18 cellular contexts compared by ENCODE assay signal in genomic region chr1:221760895-221761294, GRCh38.
A peak's percentile ranks its signal among the peaks of the same experiment; 100 is the strongest.
DNase-seq lines count a peak whose midpoint lies in the region; ATAC-seq lines count a peak whose summit lies in the region.
"Had no signal": no experiment of that assay in that cellular context is flagged by ENCODE, and none has a peak within 500 bp of the region (broad histone marks: within the 10 kb centered on the region; RNA-seq: fewer than 3 reads in every experiment).

No MANE protein-coding gene starts in this region.

- H3K4me1 Mint-ChIP-seq in stimulated activated effector memory CD8-positive, alpha-beta T cell treated with anti-CD3 and anti-CD28 coated beads, Interleukin-12 subunit alpha, Interleukin-12 subunit beta, amount 100 ng/mL, for 72 hours: peaks cover 40% of the 10 kb centered on the region
- H3K4me1 Mint-ChIP-seq in T-helper 2 cell treated with Interferon-gamma antibody and Interleukin-4, amounts not matched to agents 5 μg/mL and 100 μg/mL, for 36 hours (ENCODE audit: low read depth): peaks cover 49% of the 10 kb centered on the region

- peak; percentile 35 for DNase-seq in OCI-M1 (lab: John Stamatoyannopoulos, UW)
- no peak for DNase-seq in stimulated activated effector memory CD8-positive, alpha-beta T cell treated with anti-CD3 and anti-CD28 coated beads, Interleukin-12 subunit alpha, Interleukin-12 subunit beta, amount 100 ng/mL, for 72 hours (ENCODE audit: low spot score in 2 of 2)
- DNase-seq in T-helper 2 cell treated with Interferon-gamma antibody and Interleukin-4, amounts not matched to agents 5 μg/mL and 100 μg/mL, for 36 hours (ENCODE audit: low spot score): no peak
- DNase-seq in KG1 (lab: John Stamatoyannopoulos, UW): no peak
- DNase-seq: activated CD4-positive, alpha-beta T cell treated with anti-CD3 and anti-CD28 coated beads, Interleukin-2, amount 50 U/mL, for 1 hour; activated gamma-delta T cell; amygdala; CD4-positive, alpha-beta T cell; NCI-H1417 treated with DMSO at 0.1 percent for 48 hours; Right ventricle myocardium superior; stimulated activated CD4-positive, alpha-beta T cell treated with anti-CD3 and anti-CD28 coated beads, Interleukin-2, amount 100 ng/mL, for 24 hours; trophoblast cell had no signal

- ATAC-seq in GM19328 (IDR thresholded peaks at IDR 0.05; ENCODE audit: unreplicated experiment) (peak; percentile 13), HG02852 (IDR thresholded peaks at IDR 0.05; ENCODE audit: unreplicated experiment) (peak; percentile 2), HG03108 (IDR thresholded peaks at IDR 0.05; ENCODE audit: unreplicated experiment) (no peak)
- no peak for ATAC-seq in stimulated activated effector memory CD8-positive, alpha-beta T cell treated with anti-CD3 and anti-CD28 coated beads, Interleukin-12 subunit alpha, Interleukin-12 subunit beta, amount 100 ng/mL, for 72 hours
- ATAC-seq: HepG2 had no signal

- H3K4me3 Mint-ChIP-seq in stimulated activated effector memory CD8-positive, alpha-beta T cell treated with anti-CD3 and anti-CD28 coated beads, Interleukin-12 subunit alpha, Interleukin-12 subunit beta, amount 100 ng/mL, for 72 hours: no peak overlapping the region
- H3K4me3 Mint-ChIP-seq in T-helper 2 cell treated with Interferon-gamma antibody and Interleukin-4, amounts not matched to agents 5 μg/mL and 100 μg/mL, for 36 hours: no peak overlapping the region
- H3K4me3 Mint-ChIP-seq: CD4-positive, alpha-beta T cell; dendritic cell treated with granulocyte-macrophage colony-stimulating factor and Interleukin-4, amounts not matched to agents 40 ng/mL and 50 ng/mL, for 4 days; nephron had no signal

- H3K27ac Mint-ChIP-seq in stimulated activated effector memory CD8-positive, alpha-beta T cell treated with anti-CD3 and anti-CD28 coated beads, Interleukin-12 subunit alpha, Interleukin-12 subunit beta, amount 100 ng/mL, for 72 hours: peak overlapping the region; percentile 18
- H3K27ac Mint-ChIP-seq in T-helper 2 cell treated with Interferon-gamma antibody and Interleukin-4, amounts not matched to agents 5 μg/mL and 100 μg/mL, for 36 hours: no peak overlapping the region
- H3K27ac Mint-ChIP-seq: CD4-positive, alpha-beta T cell; dendritic cell treated with granulocyte-macrophage colony-stimulating factor and Interleukin-4, amounts not matched to agents 40 ng/mL and 50 ng/mL, for 4 days; nephron had no signal

- H3K36me3 Mint-ChIP-seq in stimulated activated effector memory CD8-positive, alpha-beta T cell treated with anti-CD3 and anti-CD28 coated beads, Interleukin-12 subunit alpha, Interleukin-12 subunit beta, amount 100 ng/mL, for 72 hours: no peaks in the 10 kb centered on the region
- peaks cover 11% of the 10 kb centered on the region for H3K36me3 Mint-ChIP-seq in T-helper 2 cell treated with Interferon-gamma antibody and Interleukin-4, amounts not matched to agents 5 μg/mL and 100 μg/mL, for 36 hours (ENCODE audit: low read depth)

- H3K9me3 Mint-ChIP-seq in stimulated activated effector memory CD8-positive, alpha-beta T cell treated with anti-CD3 and anti-CD28 coated beads, Interleukin-12 subunit alpha, Interleukin-12 subunit beta, amount 100 ng/mL, for 72 hours: peaks cover 2% of the 10 kb centered on the region
- peaks cover 12% of the 10 kb centered on the region for H3K9me3 Mint-ChIP-seq in T-helper 2 cell treated with Interferon-gamma antibody and Interleukin-4, amounts not matched to agents 5 μg/mL and 100 μg/mL, for 36 hours
- H3K9me3 Mint-ChIP-seq: CD4-positive, alpha-beta T cell; dendritic cell treated with granulocyte-macrophage colony-stimulating factor and Interleukin-4, amounts not matched to agents 40 ng/mL and 50 ng/mL, for 4 days; nephron had no signal

- no peaks in the 10 kb centered on the region for H3K27me3 Mint-ChIP-seq in T-helper 2 cell treated with Interferon-gamma antibody and Interleukin-4, amounts not matched to agents 5 μg/mL and 100 μg/mL, for 36 hours (ENCODE audit: low read depth)
- H3K27me3 Mint-ChIP-seq: CD4-positive, alpha-beta T cell; dendritic cell treated with granulocyte-macrophage colony-stimulating factor and Interleukin-4, amounts not matched to agents 40 ng/mL and 50 ng/mL, for 4 days had no signal

Comparison
In these comparisons a context has a peak if more than half of its experiments do, and no peak if none do; other contexts are left out.
1. ATAC-seq: peak in GM19328 (single experiment) and HG02852 (single experiment); none in stimulated activated effector memory CD8-positive, alpha-beta T cell treated with anti-CD3 and anti-CD28 coated beads, Interleukin-12 subunit alpha, Interleukin-12 subunit beta, amount 100 ng/mL, for 72 hours (single experiment) and HG03108 (single experiment).